In genomic region chr5:180291234-180291940, GRCh38 we compare ENCODE assay signal across 9 cellular contexts. TPM values are rescaled to one million over a fixed set of nuclear protein-coding genes. Genes with fewer than 3 reads are reported as not detected.
DNase-seq lines count a peak whose midpoint lies in the region; ATAC-seq, FAIRE-seq and TF ChIP-seq lines count a peak whose summit lies in the region.
"Had no signal": no experiment of that assay in that cellular context is flagged by ENCODE, and none has a peak within 500 bp of the region (broad histone marks: within the 10 kb centered on the region; RNA-seq: fewer than 3 reads in every experiment).

No MANE protein-coding gene starts in this region.

- H3K4me3 ChIP-seq in RWPE2 (ENCODE audit: severe bottlenecking) = peak overlapping the region; percentile 100
- H3K4me3 ChIP-seq in H1 (ENCODE audit: extremely low read depth in 1 of 4, insufficient read depth in 2 of 4, low read depth in 3 of 4, low read length in 4 of 4) = peak overlapping the region; percentile 65 to 85 (median 73)
- peak overlapping the region; percentile 98 for H3K4me3 ChIP-seq in mucosa of descending colon

- POLR2A ChIA-PET in H1 (lab: Charles Lee; ENCODE audit: partially characterized antibody) = interaction anchor here (0.7 to 1.4 kb wide), 3 partner anchors 60 to 312 kb away, joined by 3 to 5 read pairs (median 3); no protein-coding TSS in a partner anchor

- TF ChIP-seq CTCF in C4-2B (conservative IDR thresholded peaks at IDR 0.05) (peak; percentile 58), RWPE2 (IDR thresholded peaks at IDR 0.05; ENCODE audit: poor library complexity, severe bottlenecking) (peak; percentile 55), H1 (IDR thresholded peaks at IDR 0.05; ENCODE audit: control extremely low read depth in 1 of 3, insufficient read depth in 1 of 3, low read depth in 1 of 3, low read length in 3 of 3) (peak in 1 of 3 experiments; percentile 5; a peak in 2 of 4 replicates), mucosa of descending colon (IDR thresholded peaks at IDR 0.05) (no peak)

- TF ChIP-seq RAD21 in H1 (IDR thresholded peaks at IDR 0.05 in 1 of 2, conservative IDR thresholded peaks at IDR 0.05 in 1 of 2; ENCODE audit: low read depth in 2 of 2, low read length in 2 of 2) = peak in 1 of 2 experiments; percentile 17; a peak in 1 of 4 replicates

- peaks cover 5% of the 10 kb centered on the region; the same call in 1 of the 2 replicates for H3K36me3 ChIP-seq in RWPE2 (ENCODE audit: low read depth)
- peaks cover 0 to 6% (median 2%) of the 10 kb centered on the region in 4 experiments; a peak in 2 of 8 replicates for H3K36me3 ChIP-seq in H1 (ENCODE audit: control insufficient read depth in 2 of 4, insufficient read depth in 4 of 4, low read length in 3 of 4)
- no peaks in the 10 kb centered on the region for H3K36me3 ChIP-seq in mucosa of descending colon (ENCODE audit: low read depth)

- H4K5ac ChIP-seq in H1 (ENCODE audit: insufficient read length, low read depth, low read length) = no peak overlapping the region

- H2BK12ac ChIP-seq in H1 (ENCODE audit: low read depth, low read length) = no peak overlapping the region

- H3K79me1 ChIP-seq in H1 (ENCODE audit: low read depth, low read length) = peaks cover 9% of the 10 kb centered on the region

- DNase-seq in RWPE2 (ENCODE audit: low spot score) (no peak), H1 (ENCODE audit: low read depth in 1 of 2, low spot score in 2 of 2) (peak in 1 of 2 experiments; percentile 66), mucosa of descending colon (peak; percentile 35 to 59 (median 49)), CD1c-positive myeloid dendritic cell (ENCODE audit: extremely low spot score) (no peak), SKM-1 treated with dmso at 0.1 percent for 144 hours (lab: John Stamatoyannopoulos, UW; ENCODE audit: unreplicated experiment) (no peak)

- H2AFZ ChIP-seq in H1 (ENCODE audit: low read length) = no peak overlapping the region

- H3K18ac ChIP-seq in H1 (ENCODE audit: extremely low read depth, low read length) = no peak overlapping the region

- H4K8ac ChIP-seq in H1 (ENCODE audit: extremely low read depth, insufficient read depth, low read length) = peak overlapping the region; percentile 9; the same call in 1 of the 2 replicates

- no peak overlapping the region for H2BK15ac ChIP-seq in H1 (ENCODE audit: low read length)

- H4K91ac ChIP-seq in H1 (replicated peaks; ENCODE audit: insufficient read length, low read length) = no peak overlapping the region

- peaks cover 7 to 45% of the 10 kb centered on the region in 2 experiments; a peak in 3 of 4 replicates for H3K79me2 ChIP-seq in H1 (ENCODE audit: control insufficient read depth in 1 of 2, insufficient read depth in 2 of 2, low read length in 2 of 2)

- TF ChIP-seq POLR2A in H1 (IDR thresholded peaks at IDR 0.05; ENCODE audit: control extremely low read depth in 1 of 2, low read depth in 2 of 2, low read length in 2 of 2) = no peak

- no peak overlapping the region for H3K23ac ChIP-seq in H1 (ENCODE audit: insufficient read length)

- 3% methylated on average over 23 of the region's 68 CpGs; no CpG with 5 or more reads in 1 of the 2 experiments for WGBS in H1 (ENCODE audit: extremely low coverage in 1 of 2, insufficient coverage in 1 of 2, insufficient read length in 1 of 2, insufficient replicate concordance in 2 of 2, low coverage in 1 of 2, low lambda C conversion rate in 2 of 2, missing lambda C conversion rate in 1 of 2), 2 experiments

- no peak for TF ChIP-seq EP300 in H1 (IDR thresholded peaks at IDR 0.05; ENCODE audit: borderline replicate concordance in 1 of 2, low read depth in 2 of 2, low read length in 2 of 2)

- no peak overlapping the region for H2BK20ac ChIP-seq in H1 (ENCODE audit: low read length)

- H3K4me1 ChIP-seq in RWPE2 (ENCODE audit: insufficient read depth, poor library complexity, severe bottlenecking) = peaks cover 10% of the 10 kb centered on the region
- peaks cover 0 to 6% (median 5%) of the 10 kb centered on the region in 4 experiments; a peak in 6 of 7 replicates for H3K4me1 ChIP-seq in H1 (replicated peaks in 1 of 4; ENCODE audit: control insufficient read depth in 3 of 4, insufficient read depth in 4 of 4, low read length in 3 of 4)
- peaks cover 26% of the 10 kb centered on the region for H3K4me1 ChIP-seq in mucosa of descending colon (ENCODE audit: low read depth)

- H3K14ac ChIP-seq in H1 (ENCODE audit: insufficient read length) = no peak overlapping the region

- H2BK5ac ChIP-seq in H1 (ENCODE audit: low read depth, low read length) = no peak overlapping the region

- CTCF ChIA-PET in H1 (lab: Charles Lee; ENCODE audit: partially characterized antibody) = interaction anchor here (1.0 to 9.0 kb wide), 4 partner anchors 34 to 315 kb away, joined by 3 to 88 read pairs (median 4); no protein-coding TSS in a partner anchor

- H4K20me1 ChIP-seq in H1 (replicated peaks in 1 of 2; ENCODE audit: control insufficient read depth in 1 of 2, insufficient read depth in 2 of 2, low read length in 2 of 2) = peaks cover 8 to 9% of the 10 kb centered on the region in 2 experiments

- ATAC-seq in GM18867 (IDR thresholded peaks at IDR 0.05; ENCODE audit: unreplicated experiment) (peak; percentile 38), HG03039 (IDR thresholded peaks at IDR 0.05; ENCODE audit: unreplicated experiment) (peak; percentile 24), RWPE2 (ENCODE audit: low read depth) (peak; percentile 7; the same call in 1 of the 3 replicates), mucosa of descending colon (peak; percentile 2)

- FAIRE-seq in H1 (lab: Jason Lieb, UNC) = no peak
- FAIRE-seq: TTC549 had no signal

- peak overlapping the region in 3 of 4 experiments; percentile 13 to 38 (median 34); a peak in 4 of 7 replicates for H3K9ac ChIP-seq in H1 (replicated peaks in 1 of 4; ENCODE audit: extremely low read depth in 1 of 4, low read depth in 3 of 4, low read length in 3 of 4)

- H2AK5ac ChIP-seq in H1 (ENCODE audit: low read depth, low read length) = no peak overlapping the region

- no peak overlapping the region for H2BK120ac ChIP-seq in H1 (replicated peaks; ENCODE audit: low read depth, low read length)

- H3K4me2 ChIP-seq in H1 (ENCODE audit: insufficient read depth in 1 of 2, low read depth in 2 of 2, low read length in 2 of 2) = peak overlapping the region; percentile 72 to 82

- no peak overlapping the region for H3K4ac ChIP-seq in H1 (replicated peaks; ENCODE audit: insufficient read length, low read depth, low read length)

- H3K27ac ChIP-seq in C4-2B (peak overlapping the region; percentile 93), RWPE2 (ENCODE audit: poor library complexity, severe bottlenecking) (peak overlapping the region; percentile 55), H1 (ENCODE audit: low read depth, low read length) (no peak overlapping the region)

- H3K56ac ChIP-seq in H1 (replicated peaks; ENCODE audit: insufficient read length, low read depth, low read length) = no peak overlapping the region

- no peaks in the 10 kb centered on the region for H3K27me3 ChIP-seq in RWPE2 (ENCODE audit: insufficient read depth, poor library complexity, severe bottlenecking)
- H3K27me3 ChIP-seq in H1 (replicated peaks in 1 of 4; ENCODE audit: control insufficient read depth in 3 of 4, extremely low read depth in 1 of 4, insufficient read depth in 3 of 4, low read length in 3 of 4) = no peaks in the 10 kb centered on the region

- intact Hi-C loops in mucosa of descending colon (cut with DNase I, micrococcal nuclease) = loop anchor here in 1 of 2 donors (10.0 kb wide), 1 partner anchor 173 kb away; no protein-coding TSS in a partner anchor

- H3K23me2 ChIP-seq in H1 (ENCODE audit: low read depth, low read length) = peaks cover 5% of the 10 kb centered on the region; the same call in 1 of the 2 replicates

- H3K9me3 ChIP-seq in RWPE2 (ENCODE audit: severe bottlenecking) (no peaks in the 10 kb centered on the region), H1 (ENCODE audit: insufficient read depth in 2 of 2, low read depth in 1 of 2, low read length in 1 of 2) (no peaks in the 10 kb centered on the region), mucosa of descending colon (no peaks in the 10 kb centered on the region)

TF ChIP-seq in H1, 55 proteins besides CTCF, POLR2A, EP300 and RAD21 (continues in another document):
- TF ChIP-seq HDAC2 (IDR thresholded peaks at IDR 0.05; ENCODE audit: borderline replicate concordance in 1 of 2, low read depth in 2 of 2, low read length in 2 of 2) = peak in 1 of 2 experiments; percentile 70; a peak in 1 of 4 replicates
- no peak for TF ChIP-seq GABPA (IDR thresholded peaks at IDR 0.05; ENCODE audit: borderline replicate concordance, insufficient read depth, low read length)
- no peak for TF ChIP-seq KDM1A (IDR thresholded peaks at IDR 0.05; ENCODE audit: borderline replicate concordance, low read length)
- TF ChIP-seq POLR2AphosphoS5 (IDR thresholded peaks at IDR 0.05; ENCODE audit: low read depth, low read length) = no peak
- no peak for TF ChIP-seq EZH2 (IDR thresholded peaks at IDR 0.05; ENCODE audit: low read depth, low read length, severe bottlenecking)
- TF ChIP-seq MAX (IDR thresholded peaks at IDR 0.05) = no peak
- no peak for TF ChIP-seq RNF2 (IDR thresholded peaks at IDR 0.05; ENCODE audit: borderline replicate concordance, low read depth, low read length, missing control alignments, poor library complexity, severe bottlenecking)
- peak; percentile 40 for TF ChIP-seq KDM4A (IDR thresholded peaks at IDR 0.05; ENCODE audit: low read depth, low read length, severe bottlenecking)
- TF ChIP-seq SP2 (IDR thresholded peaks at IDR 0.05; ENCODE audit: low read length) = no peak
- TF ChIP-seq RFX5 (IDR thresholded peaks at IDR 0.05; ENCODE audit: borderline replicate concordance, low read depth, low read length) = no peak
- TF ChIP-seq SIX5 (IDR thresholded peaks at IDR 0.05; ENCODE audit: low read depth, low read length) = no peak
- no peak for TF ChIP-seq TEAD4 (IDR thresholded peaks at IDR 0.05; ENCODE audit: low read depth, low read length)
- TF ChIP-seq JUN (IDR thresholded peaks at IDR 0.05; ENCODE audit: low read depth, low read length) = no peak
- TF ChIP-seq FOSL1 (IDR thresholded peaks at IDR 0.05; ENCODE audit: insufficient read depth, low read depth, low read length) = no peak

RNA-seq across cellular contexts. Expression of gene MAPK9, which starts 0.5 kb away (rescaled TPM):
- total RNA-seq in H1 (2021; fragmentation: NEBNext Ultra II Directional; extraction: Animal tissue kit (Norgen Biotek cat#: 25700)) = 37.9 and 43.7 TPM in 2 replicates
- 18.3 and 22.3 TPM in 2 replicates for polyA plus RNA-seq in H1 (2011; rRNA removed)
- 27.1 TPM for polyA plus RNA-seq in H1 (2011; cell fraction: cytosol; rRNA removed)
- polyA plus RNA-seq in H1 (2011; cell fraction: nucleus; rRNA removed) = 16.9 TPM
- 20.5 to 30.0 TPM (median 24.3 TPM) in 4 replicates for polyA plus RNA-seq in H1 (2012, experiment 1 of 2)
- 2.9 TPM for polyA plus RNA-seq in H1 (2012, experiment 2 of 2)
- polyA plus RNA-seq in H1 (2013, experiment 1 of 2) = 21.8 TPM
- 22.3 TPM for polyA plus RNA-seq in H1 (2013, experiment 2 of 2)
- 47.8 and 64.8 TPM in 2 replicates for polyA minus RNA-seq in H1 (2011; rRNA and poly(A)+ RNA removed)
- 17.2 TPM for polyA minus RNA-seq in H1 (2011; cell fraction: cytosol; rRNA and poly(A)+ RNA removed)
- 28.5 TPM for polyA minus RNA-seq in H1 (2011; cell fraction: nucleus; rRNA and poly(A)+ RNA removed)
- 10 to 100 TPM; 37.4 to 54.1 (median 41.3) TPM for total RNA-seq in mucosa of descending colon

Comparison
In these comparisons a context has a peak if more than half of its experiments do, and no peak if none do; other contexts are left out.
1. DNase-seq: peak in mucosa of descending colon (3 of 3); none in RWPE2 (single experiment), CD1c-positive myeloid dendritic cell (single experiment) and SKM-1 treated with dmso at 0.1 percent for 144 hours (single experiment).
2. Peak in every context shown above with its lines, with median percentiles within 50 percentile points of each other: ATAC-seq and H3K4me3 ChIP-seq.